Comparison of ENCODE assay signal across 9 cellular contexts in genomic region chr11:447923-448731, GRCh38. TPM values are rescaled to one million over a fixed set of nuclear protein-coding genes. Genes with fewer than 3 reads are reported as not detected.
A peak's percentile ranks its signal among the peaks of the same experiment; 100 is the strongest.
DNase-seq lines count a peak whose midpoint lies in the region; ATAC-seq and TF ChIP-seq lines count a peak whose summit lies in the region.
"Had no signal": no experiment of that assay in that cellular context is flagged by ENCODE, and none has a peak within 500 bp of the region (broad histone marks: within the 10 kb centered on the region; RNA-seq: fewer than 3 reads in every experiment).

No MANE protein-coding gene starts in this region.

- no peaks in the 10 kb centered on the region for H3K9me3 ChIP-seq in left lung

- peak; percentile 38 for ATAC-seq in HG03457 (IDR thresholded peaks at IDR 0.05; ENCODE audit: unreplicated experiment)
- ATAC-seq in left lung: peak; percentile 85

- peaks cover 8% of the 10 kb centered on the region for H3K27me3 Mint-ChIP-seq in activated CD4-positive, alpha-beta T cell treated with anti-CD3 and anti-CD28 coated beads, Interleukin-2, amount 10 ng/mL, durations not matched to agents 24 days and 14 days

- peak overlapping the region; percentile 81 for H3K4me3 ChIP-seq in coronary artery
- H3K4me3 ChIP-seq in left lung: peak overlapping the region; percentile 46 to 98

- no peaks in the 10 kb centered on the region for H3K9me3 Mint-ChIP-seq in activated CD4-positive, alpha-beta T cell treated with anti-CD3 and anti-CD28 coated beads, Interleukin-2, amount 10 ng/mL, durations not matched to agents 24 days and 14 days

- peak; percentile 87 for TF ChIP-seq POLR2A in GM19099 (IDR thresholded peaks at IDR 0.05; ENCODE audit: extremely low read depth, insufficient read length, low read depth)

- DNase-seq in AML-193 (lab: John Stamatoyannopoulos, UW) (peak; percentile 78 to 81), NCI-H524 (lab: John Stamatoyannopoulos, UW) (peak; percentile 92 to 97), coronary artery (ENCODE audit: low spot score) (peak; percentile 96), left lung (peak; percentile 94 to 98)
- DNase-seq in activated CD4-positive, alpha-beta T cell treated with anti-CD3 and anti-CD28 coated beads, Interleukin-2, amount 10 ng/mL, durations not matched to agents 24 days and 14 days: peak; percentile 98
- DNase-seq in stimulated activated CD4-positive, alpha-beta T cell treated with anti-CD3 and anti-CD28 coated beads, Interleukin-2, amount 100 ng/mL, for 24 hours: peak; percentile 97 to 99

- peak overlapping the region; percentile 84 to 93 for H3K27ac ChIP-seq in coronary artery
- peak overlapping the region; percentile 94 to 95 for H3K27ac ChIP-seq in left lung

- H3K36me3 ChIP-seq in left lung: peaks cover 0 to 12% of the 10 kb centered on the region in 2 donors

- H3K4me3 Mint-ChIP-seq in activated CD4-positive, alpha-beta T cell treated with anti-CD3 and anti-CD28 coated beads, Interleukin-2, amount 10 ng/mL, durations not matched to agents 24 days and 14 days: peak overlapping the region; percentile 97

- H3K27ac Mint-ChIP-seq in activated CD4-positive, alpha-beta T cell treated with anti-CD3 and anti-CD28 coated beads, Interleukin-2, amount 10 ng/mL, durations not matched to agents 24 days and 14 days: peak overlapping the region; percentile 97

- H3K27me3 ChIP-seq in left lung: peaks cover 0 to 10% of the 10 kb centered on the region in 2 donors

- H3K36me3 Mint-ChIP-seq in activated CD4-positive, alpha-beta T cell treated with anti-CD3 and anti-CD28 coated beads, Interleukin-2, amount 10 ng/mL, durations not matched to agents 24 days and 14 days (ENCODE audit: low read depth): peaks cover 12% of the 10 kb centered on the region

- H3K4me1 Mint-ChIP-seq in activated CD4-positive, alpha-beta T cell treated with anti-CD3 and anti-CD28 coated beads, Interleukin-2, amount 10 ng/mL, durations not matched to agents 24 days and 14 days: peaks cover 13% of the 10 kb centered on the region

- peak; percentile 52 for TF ChIP-seq CTCF in coronary artery (IDR thresholded peaks at IDR 0.05)
- peak; percentile 63 to 87 for TF ChIP-seq CTCF in left lung (IDR thresholded peaks at IDR 0.05)

- intact Hi-C loops in activated CD4-positive, alpha-beta T cell treated with anti-CD3 and anti-CD28 coated beads, Interleukin-2, amount 10 ng/mL, durations not matched to agents 24 days and 14 days (cut with micrococcal nuclease): loop anchor here (1.0 kb wide), 3 partner anchors 32 to 241 kb away; partner anchors contain the start of genes BET1L and RIC8A
- intact Hi-C loops in left lung (cut with DNase I): no loop called here

- H3K4me1 ChIP-seq in left lung: peaks cover 23 to 45% of the 10 kb centered on the region in 2 donors

RNA-seq across cellular contexts. Expression of gene PTDSS2, which starts 2.0 kb away (rescaled TPM):
- total RNA-seq in activated CD4-positive, alpha-beta T cell treated with anti-CD3 and anti-CD28 coated beads, Interleukin-2, amount 10 ng/mL, durations not matched to agents 24 days and 14 days: 31.0 and 31.8 TPM in 2 replicates
- total RNA-seq in left lung: 10 to 100 TPM; 25.6 to 27.9 TPM

RNA-seq across cellular contexts. Expression of gene ANO9, which starts 6.3 kb away (rescaled TPM):
- 35.4 and 36.9 TPM in 2 replicates for total RNA-seq in activated CD4-positive, alpha-beta T cell treated with anti-CD3 and anti-CD28 coated beads, Interleukin-2, amount 10 ng/mL, durations not matched to agents 24 days and 14 days
- total RNA-seq in left lung: 10 to 100 TPM; 20.2 to 28.0 TPM

RNA-seq across cellular contexts. Expression of gene SIGIRR, which starts 33.3 kb away (rescaled TPM):
- total RNA-seq in activated CD4-positive, alpha-beta T cell treated with anti-CD3 and anti-CD28 coated beads, Interleukin-2, amount 10 ng/mL, durations not matched to agents 24 days and 14 days: 40.7 and 42.7 TPM in 2 replicates
- 10 to 100 TPM; 59.0 to 74.8 TPM for total RNA-seq in left lung

RNA-seq across cellular contexts. Expression of gene PKP3, which starts 54.1 kb away (rescaled TPM):
- not detected in 2 replicates for total RNA-seq in activated CD4-positive, alpha-beta T cell treated with anti-CD3 and anti-CD28 coated beads, Interleukin-2, amount 10 ng/mL, durations not matched to agents 24 days and 14 days
- total RNA-seq in left lung: 10 to 100 TPM; 43.3 to 48.6 TPM
- total RNA-seq: T-helper 1 cell treated with Interleukin-12 subunit alpha and Interleukin-12 subunit beta and Interleukin-4 antibody, amounts not matched to agents 30 ng/mL and 1 ng/mL, for 36 hours had no signal

RNA-seq across cellular contexts. Expression of gene RNH1, which starts 58.9 kb away (rescaled TPM):
- total RNA-seq in activated CD4-positive, alpha-beta T cell treated with anti-CD3 and anti-CD28 coated beads, Interleukin-2, amount 10 ng/mL, durations not matched to agents 24 days and 14 days: 130 and 134 TPM in 2 replicates
- total RNA-seq in left lung: 100 to 1,000 TPM; 185 to 243 TPM

Comparison
In these comparisons a context has a peak if more than half of its experiments do, and no peak if none do; other contexts are left out.
1. Peak in every context shown above with its lines: DNase-seq, ATAC-seq, H3K4me3 ChIP-seq and H3K27ac ChIP-seq.